18 cellular contexts compared by ENCODE assay signal in genomic region chrX:11040405-11040804, GRCh38.
"Had no signal": no experiment of that assay in that cellular context is flagged by ENCODE, and none has a peak within 500 bp of the region (broad histone marks: within the 10 kb centered on the region; RNA-seq: fewer than 3 reads in every experiment).

No MANE protein-coding gene starts in this region.

- H3K4me1 ChIP-seq: colonic mucosa, upper lobe of left lung had no signal

- H3K36me3 Mint-ChIP-seq: activated naive CD8-positive, alpha-beta T cell treated with anti-CD3 and anti-CD28 coated beads, Interleukin-2, amount 10 ng/mL, durations not matched to agents 7 days and 5 days; memory B cell had no signal

- H3K36me3 ChIP-seq: colonic mucosa, ovary, upper lobe of left lung, WERI-Rb-1 had no signal

- H3K9me3 ChIP-seq: colonic mucosa, ovary had no signal

- DNase-seq: activated CD4-positive, alpha-beta T cell treated with anti-CD3 and anti-CD28 coated beads for 4 hours; activated CD8-positive, alpha-beta memory T cell treated with anti-CD3 and anti-CD28 coated beads, Interleukin-2, amount 50 U/mL, for 4 hours; activated CD8-positive, alpha-beta T cell treated with anti-CD3 and anti-CD28 coated beads for 36 hours; activated gamma-delta T cell treated with Interleukin-2 at 50 U/mL for 16 hours; activated naive CD8-positive, alpha-beta T cell treated with anti-CD3 and anti-CD28 coated beads, Interleukin-2, amount 10 ng/mL, durations not matched to agents 7 days and 5 days; activated T-cell treated with anti-CD3 and anti-CD28 coated beads, Interleukin-2, amount 50 U/mL, for 72 hours; anterior cingulate cortex; colonic mucosa; ovary; stimulated activated CD4-positive, alpha-beta T cell treated with anti-CD3 and anti-CD28 coated beads, Interleukin-15, amount 100 ng/mL, for 24 hours; stimulated activated CD4-positive, alpha-beta T cell treated with anti-CD3 and anti-CD28 coated beads, Interleukin-4, amount 100 ng/mL, for 24 hours; T-helper 1 cell; upper lobe of left lung; WERI-Rb-1 had no signal

- H3K9me3 Mint-ChIP-seq: activated CD8-positive, alpha-beta T cell treated with anti-CD3 and anti-CD28 coated beads for 36 hours; activated naive CD8-positive, alpha-beta T cell treated with anti-CD3 and anti-CD28 coated beads, Interleukin-2, amount 10 ng/mL, durations not matched to agents 7 days and 5 days; activated T-cell treated with anti-CD3 and anti-CD28 coated beads, Interleukin-2, amount 50 U/mL, for 72 hours; memory B cell; stimulated activated naive CD8-positive, alpha-beta T cell treated with anti-CD3 and anti-CD28 coated beads, Interleukin-15, Interleukin-2, amounts not matched to agents 100 ng/mL and 50 ng/mL, for 24 hours had no signal

- H3K27ac ChIP-seq: colonic mucosa, epithelial cell of prostate, ovary, upper lobe of left lung, WERI-Rb-1 had no signal

- H3K27me3 Mint-ChIP-seq: activated CD8-positive, alpha-beta T cell treated with anti-CD3 and anti-CD28 coated beads for 36 hours; activated naive CD8-positive, alpha-beta T cell treated with anti-CD3 and anti-CD28 coated beads, Interleukin-2, amount 10 ng/mL, durations not matched to agents 7 days and 5 days; memory B cell; stimulated activated naive CD8-positive, alpha-beta T cell treated with anti-CD3 and anti-CD28 coated beads, Interleukin-15, Interleukin-2, amounts not matched to agents 100 ng/mL and 50 ng/mL, for 24 hours had no signal

- H3K4me3 ChIP-seq: colonic mucosa, ovary, upper lobe of left lung had no signal

- H3K27ac Mint-ChIP-seq: activated CD8-positive, alpha-beta T cell treated with anti-CD3 and anti-CD28 coated beads for 36 hours; activated naive CD8-positive, alpha-beta T cell treated with anti-CD3 and anti-CD28 coated beads, Interleukin-2, amount 10 ng/mL, durations not matched to agents 7 days and 5 days; activated T-cell treated with anti-CD3 and anti-CD28 coated beads, Interleukin-2, amount 50 U/mL, for 72 hours; memory B cell; nephron; stimulated activated naive CD8-positive, alpha-beta T cell treated with anti-CD3 and anti-CD28 coated beads, Interleukin-15, Interleukin-2, amounts not matched to agents 100 ng/mL and 50 ng/mL, for 24 hours had no signal

- H3K4me1 Mint-ChIP-seq: activated naive CD8-positive, alpha-beta T cell treated with anti-CD3 and anti-CD28 coated beads, Interleukin-2, amount 10 ng/mL, durations not matched to agents 7 days and 5 days; memory B cell; nephron had no signal

- ATAC-seq: activated CD8-positive, alpha-beta T cell treated with anti-CD3 and anti-CD28 coated beads for 36 hours; activated T-cell treated with anti-CD3 and anti-CD28 coated beads, Interleukin-2, amount 50 U/mL, for 72 hours had no signal

- H3K27me3 ChIP-seq: colonic mucosa, ovary, upper lobe of left lung had no signal

- H3K4me3 Mint-ChIP-seq: activated CD8-positive, alpha-beta T cell treated with anti-CD3 and anti-CD28 coated beads for 36 hours; activated naive CD8-positive, alpha-beta T cell treated with anti-CD3 and anti-CD28 coated beads, Interleukin-2, amount 10 ng/mL, durations not matched to agents 7 days and 5 days; activated T-cell treated with anti-CD3 and anti-CD28 coated beads, Interleukin-2, amount 50 U/mL, for 72 hours; memory B cell; nephron; stimulated activated naive CD8-positive, alpha-beta T cell treated with anti-CD3 and anti-CD28 coated beads, Interleukin-15, Interleukin-2, amounts not matched to agents 100 ng/mL and 50 ng/mL, for 24 hours had no signal
